Comparison of ENCODE assay signal across 31 cellular contexts in the genomic region with DNA sequence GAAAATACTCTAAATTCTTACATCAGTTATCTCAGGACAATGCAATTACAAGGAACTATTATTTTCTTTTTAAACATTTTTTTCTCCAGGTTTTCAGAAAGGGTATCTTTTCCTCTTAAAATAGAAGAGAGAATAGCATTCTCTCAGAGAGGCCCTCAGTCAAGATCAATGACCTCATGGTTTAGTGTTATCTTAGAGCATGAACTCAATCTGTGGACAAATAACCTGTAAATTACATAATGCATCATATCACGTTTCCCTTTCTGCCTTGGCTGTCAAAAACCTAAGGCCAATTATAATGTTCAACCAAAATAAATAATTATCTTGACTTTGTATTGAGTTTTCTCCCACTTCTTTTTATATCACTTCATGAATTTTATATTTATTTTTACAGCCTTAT.
"Had no signal": no experiment of that assay in that cellular context is flagged by ENCODE, and none has a peak within 500 bp of the region (broad histone marks: within the 10 kb centered on the region; RNA-seq: fewer than 3 reads in every experiment).

No MANE protein-coding gene starts in this region.

- H3K4me3 ChIP-seq: ascending aorta, cardiac muscle cell had no signal

- DNase-seq: activated B cell treated with CpG ODN at 0.5 μM for 24 hours; activated CD4-positive, alpha-beta memory T cell treated with anti-CD3 and anti-CD28 coated beads for 36 hours; activated CD4-positive, alpha-beta T cell treated with anti-CD3 and anti-CD28 coated beads for 4 hours; activated CD4-positive, alpha-beta T cell treated with anti-CD3 and anti-CD28 coated beads, Interleukin-2, amount 10 ng/mL, durations not matched to agents 24 days and 14 days; activated CD4-positive, alpha-beta T cell treated with anti-CD3 and anti-CD28 coated beads, Interleukin-2, amount 50 U/mL, for 1 hour; activated CD4-positive, alpha-beta T cell treated with anti-CD3 and anti-CD28 coated beads, Interleukin-2, amount 50 U/mL, for 4 hours; activated CD4-positive, CD25-positive, alpha-beta regulatory T cell treated with anti-CD3 and anti-CD28 coated beads, Interleukin-2, amount 50 U/mL, for 72 hours; activated CD8-positive, alpha-beta memory T cell treated with anti-CD3 and anti-CD28 coated beads, Interleukin-2, amount 50 U/mL, for 4 hours; activated CD8-positive, alpha-beta T cell treated with anti-CD3 and anti-CD28 coated beads for 36 hours; activated effector memory CD4-positive, alpha-beta T cell treated with anti-CD3 and anti-CD28 coated beads, Interleukin-2, amount 50 U/mL, for 16 hours; activated gamma-delta T cell treated with Interleukin-2 at 50 U/mL for 16 hours; activated naive CD4-positive, alpha-beta T cell treated with anti-CD3 and anti-CD28 coated beads, Interleukin-2, amount 10 ng/mL, durations not matched to agents 7 days and 5 days; activated naive CD4-positive, alpha-beta T cell treated with Interleukin-2 at 50 U/mL for 16 hours; activated naive CD8-positive, alpha-beta T cell treated with anti-CD3 and anti-CD28 coated beads, Interleukin-2, amount 10 ng/mL, durations not matched to agents 7 days and 5 days; activated naive CD8-positive, alpha-beta T cell treated with anti-CD3 and anti-CD28 coated beads, Interleukin-2, amount 50 U/mL, for 24 hours; activated T-cell treated with anti-CD3 and anti-CD28 coated beads for 4 hours; activated T-cell treated with anti-CD3 and anti-CD28 coated beads, Interleukin-2, amount 50 U/mL, for 1 hour; activated T-cell treated with anti-CD3 and anti-CD28 coated beads, Interleukin-2, amount 50 U/mL, for 4 hours; activated T-cell treated with anti-CD3 and anti-CD28 coated beads, Interleukin-2, amount 50 U/mL, for 72 hours; amygdala; anterior cingulate cortex; caudate nucleus; T-helper 1 cell; T-helper 2 cell; T-helper 9 cell had no signal

- ATAC-seq: activated CD8-positive, alpha-beta T cell treated with anti-CD3 and anti-CD28 coated beads for 36 hours; activated naive CD8-positive, alpha-beta T cell treated with anti-CD3 and anti-CD28 coated beads, Interleukin-2, amount 50 U/mL, for 24 hours; activated T-cell treated with anti-CD3 and anti-CD28 coated beads, Interleukin-2, amount 50 U/mL, for 4 hours; activated T-cell treated with anti-CD3 and anti-CD28 coated beads, Interleukin-2, amount 50 U/mL, for 72 hours; activated T-helper 17 cell treated with anti-CD3 and anti-CD28 coated beads, Interleukin-2, amount 50 U/mL, for 72 hours had no signal

- FAIRE-seq: bronchial epithelial cell, TTC549 had no signal

- H3K9me3 ChIP-seq: ascending aorta had no signal

- H3K27ac ChIP-seq: ascending aorta, cardiac muscle cell, VCaP had no signal

- H3K36me3 ChIP-seq: ascending aorta, cardiac muscle cell had no signal

- H3K27me3 ChIP-seq: ascending aorta, cardiac muscle cell had no signal

- H3K4me1 ChIP-seq: ascending aorta had no signal
